Comparison of ENCODE assay signal across 8 cellular contexts in the genomic region with DNA sequence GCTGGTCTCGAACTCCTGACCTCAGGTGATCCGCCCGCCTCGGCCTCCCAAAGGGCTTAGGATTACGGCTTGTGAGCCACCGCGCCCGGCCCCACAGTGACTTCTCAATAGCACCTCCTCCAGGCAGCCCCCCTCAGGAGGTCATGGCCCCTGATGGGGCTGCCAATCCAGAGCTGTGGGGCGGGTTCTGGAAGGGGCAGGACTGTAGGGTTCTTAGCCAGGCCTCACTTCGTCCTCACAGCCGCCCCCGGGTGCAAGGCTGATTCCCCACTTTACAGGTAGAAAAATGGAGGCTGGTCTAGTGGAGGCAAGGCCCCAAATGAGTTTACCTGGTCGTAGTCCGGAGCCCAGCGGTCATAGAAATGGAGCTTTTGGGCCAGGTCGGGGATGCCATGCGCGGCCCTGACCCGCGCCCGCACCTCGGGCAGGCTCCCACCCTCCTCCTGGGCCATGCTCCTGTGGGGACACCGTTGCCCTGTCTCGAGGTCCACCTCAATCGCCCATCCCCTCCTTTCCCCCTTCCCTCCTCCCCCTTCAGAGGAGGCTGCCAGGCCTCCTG. TPM values are rescaled to one million over a fixed set of nuclear protein-coding genes. Genes with fewer than 3 reads are reported as not detected.
DNase-seq lines count a peak whose midpoint lies in the region; ATAC-seq and TF ChIP-seq lines count a peak whose summit lies in the region.

No MANE protein-coding gene starts in this region.

- no peaks in the 10 kb centered on the region for H3K9me3 Mint-ChIP-seq in CD14-positive monocyte

- H3K4me3 ChIP-seq in Karpas-422 (ENCODE audit: low read length) (peak overlapping the region; percentile 45; the same call in 1 of the 2 replicates), dorsolateral prefrontal cortex (peak overlapping the region; percentile 37 to 93 (median 72)), muscle layer of duodenum (ENCODE audit: low read depth in 1 of 2, low read length in 2 of 2) (peak overlapping the region; percentile 63 to 80)

- peak overlapping the region; percentile 92; the same call in 1 of the 2 replicates for H2AFZ ChIP-seq in Karpas-422 (ENCODE audit: low read length)

- DNase-seq in CD14-positive monocyte (ENCODE audit: low spot score): no peak
- DNase-seq in Karpas-422: no peak
- no peak for DNase-seq in dorsolateral prefrontal cortex
- no peak for DNase-seq in DMS114 treated with DMSO at 0.1 percent for 48 hours (lab: John Stamatoyannopoulos, UW; ENCODE audit: unreplicated experiment)

- H3K27me3 ChIP-seq in Karpas-422 (ENCODE audit: low read length): no peaks in the 10 kb centered on the region
- H3K27me3 ChIP-seq in dorsolateral prefrontal cortex: no peaks in the 10 kb centered on the region
- H3K27me3 ChIP-seq in muscle layer of duodenum (ENCODE audit: low read depth, low read length): no peaks in the 10 kb centered on the region

- no peaks in the 10 kb centered on the region for H3K9me3 ChIP-seq in Karpas-422 (ENCODE audit: low read length)
- no peaks in the 10 kb centered on the region for H3K9me3 ChIP-seq in muscle layer of duodenum (ENCODE audit: control insufficient read depth in 1 of 2, low read length in 2 of 2)

- no peaks in the 10 kb centered on the region for H3K36me3 Mint-ChIP-seq in CD14-positive monocyte

- peak overlapping the region; percentile 54 for H3K4me2 ChIP-seq in Karpas-422 (ENCODE audit: low read depth, low read length, poor library complexity, severe bottlenecking)

- peak overlapping the region in 2 of 7 donors; percentile 78 to 84 for H3K27ac Mint-ChIP-seq in CD14-positive monocyte

- ATAC-seq in HG02588 (IDR thresholded peaks at IDR 0.05; ENCODE audit: unreplicated experiment) (no peak), HG02610 (IDR thresholded peaks at IDR 0.05; ENCODE audit: unreplicated experiment) (no peak), HG02938 (IDR thresholded peaks at IDR 0.05; ENCODE audit: unreplicated experiment) (no peak)

- intact Hi-C loops in CD14-positive monocyte (cut with micrococcal nuclease) (no loop called here), dorsolateral prefrontal cortex (cut with DNase I) (loop anchor here (5.0 to 10.0 kb wide), 3 partner anchors 97 to 463 kb away; a partner anchor contains a TSS)

- no peaks in the 10 kb centered on the region for H4K20me1 ChIP-seq in Karpas-422 (ENCODE audit: insufficient read depth, low read depth, low read length)

- no peaks in the 10 kb centered on the region for H3K9me2 ChIP-seq in Karpas-422 (replicated peaks; ENCODE audit: insufficient read depth, low read length)

- TF ChIP-seq CTCF in CD14-positive monocyte (IDR thresholded peaks at IDR 0.05) (no peak), dorsolateral prefrontal cortex (IDR thresholded peaks at IDR 0.05 in 54 of 56, conservative IDR thresholded peaks at IDR 0.05 in 2 of 56; ENCODE audit: low read depth in 1 of 56, partially characterized antibody in 56 of 56) (no peak)

- H3K27ac ChIP-seq in Karpas-422 (ENCODE audit: low read length): no peak overlapping the region
- peak overlapping the region in 18 of 59 donors; percentile 8 to 79 (median 46) for H3K27ac ChIP-seq in dorsolateral prefrontal cortex
- peak overlapping the region; percentile 63 for H3K27ac ChIP-seq in muscle layer of duodenum (ENCODE audit: low read length)

- H3K79me2 ChIP-seq in Karpas-422 (ENCODE audit: low read length): no peaks in the 10 kb centered on the region

- H3K4me1 Mint-ChIP-seq in CD14-positive monocyte: peaks cover 37% of the 10 kb centered on the region

- no peaks in the 10 kb centered on the region for H3K36me3 ChIP-seq in Karpas-422 (ENCODE audit: insufficient read depth, low read length)
- H3K36me3 ChIP-seq in muscle layer of duodenum (ENCODE audit: control insufficient read depth in 1 of 2, insufficient read depth in 2 of 2, low read length in 2 of 2): no peaks in the 10 kb centered on the region

- H3K4me1 ChIP-seq in Karpas-422 (ENCODE audit: low read length) (peaks cover 4% of the 10 kb centered on the region), muscle layer of duodenum (ENCODE audit: control insufficient read depth in 1 of 2, insufficient read depth in 2 of 2, low read length in 2 of 2) (peaks cover 0 to 9% of the 10 kb centered on the region in 2 donors)

- peak overlapping the region; percentile 38; the same call in 1 of the 2 replicates for H3K9ac ChIP-seq in Karpas-422 (ENCODE audit: low read length)

- H3K27me3 Mint-ChIP-seq in CD14-positive monocyte (ENCODE audit: low read depth in 3 of 3): peaks cover 10 to 15% (median 14%) of the 10 kb centered on the region in 3 donors

- H3K4me3 Mint-ChIP-seq in CD14-positive monocyte: peak overlapping the region; percentile 80 to 89

RNA-seq across cellular contexts. Expression of a gene that starts 0.5 kb away (rescaled TPM):
- polyA plus RNA-seq in CD14-positive monocyte: 1 to 10 TPM; 1.2 to 2.1 TPM
- total RNA-seq in Karpas-422 (2014; rRNA removed; shearing (Covaris generic); ENCODE audit: low replicate concordance): not detected in 2 replicates
- total RNA-seq in dorsolateral prefrontal cortex: 1 to 10 TPM in 112 of 120 experiments, under 1 TPM in 6, not detected in 2; 0.54 to 7.6 (median 2.3) TPM

RNA-seq across cellular contexts. Expression of a gene that starts 11.0 kb away (rescaled TPM):
- not detected for polyA plus RNA-seq in CD14-positive monocyte
- not detected in 2 replicates for total RNA-seq in Karpas-422 (2014; rRNA removed; shearing (Covaris generic); ENCODE audit: low replicate concordance)
- 1 to 10 TPM in 49 of 120 experiments, under 1 TPM in 70, not detected in 1; 0.11 to 3.7 (median 0.81) TPM for total RNA-seq in dorsolateral prefrontal cortex

RNA-seq across cellular contexts. Expression of a gene that starts 19.2 kb away (rescaled TPM):
- polyA plus RNA-seq in CD14-positive monocyte: not detected
- total RNA-seq in Karpas-422 (2014; rRNA removed; shearing (Covaris generic); ENCODE audit: low replicate concordance): not detected in 2 replicates
- under 1 TPM in 1 of 120 experiments, not detected in 119; 0.79 TPM for total RNA-seq in dorsolateral prefrontal cortex

Comparison
In these comparisons a context has a peak if more than half of its experiments do, and no peak if none do; other contexts are left out.
1. intact Hi-C loops: an anchor here in dorsolateral prefrontal cortex (5.0 to 10.0 kb wide); none called in CD14-positive monocyte.